In the genomic region with DNA sequence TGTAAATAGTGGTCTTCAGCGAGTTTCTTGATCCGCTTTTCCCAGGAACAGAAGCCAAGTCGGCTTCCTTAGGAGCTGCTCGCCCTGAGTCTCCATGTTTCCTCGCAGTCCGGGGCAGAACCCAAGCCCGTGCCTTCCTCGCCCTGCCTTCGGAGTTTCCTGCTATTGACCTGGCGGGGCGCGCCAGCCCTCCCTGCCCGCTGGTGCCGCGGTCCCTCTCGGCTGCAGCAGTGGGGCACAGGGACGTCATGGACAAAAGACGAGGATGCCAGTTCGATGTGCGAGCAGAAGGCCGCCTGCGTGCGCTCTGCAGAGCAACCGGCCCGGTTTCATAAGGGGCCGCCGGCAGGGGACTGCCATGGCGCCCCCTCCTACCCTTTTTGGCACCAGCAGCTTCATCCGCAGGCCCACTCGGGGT, we compare ENCODE assay signal across 7 cellular contexts. TPM values are rescaled to one million over a fixed set of nuclear protein-coding genes. Genes with fewer than 3 reads are reported as not detected.
DNase-seq lines count a peak whose midpoint lies in the region; ATAC-seq and TF ChIP-seq lines count a peak whose summit lies in the region.

No MANE protein-coding gene starts in this region.

- no peaks in the 10 kb centered on the region for H3K9me3 ChIP-seq in HUES6 (ENCODE audit: control insufficient read depth, insufficient read depth, low read depth, low read length)

- H3K36me3 ChIP-seq in HUES6 (ENCODE audit: control insufficient read depth, insufficient read depth, low read length), result no peaks in the 10 kb centered on the region

- H3K27ac ChIP-seq in HUES6 (ENCODE audit: low read depth, low read length), result peak overlapping the region; percentile 97

- peak overlapping the region; percentile 62 for H3K4me3 Mint-ChIP-seq in activated T-helper 1 cell treated with anti-CD3 and anti-CD28 coated beads, Interleukin-12 subunit alpha, Interleukin-12 subunit beta, Interleukin-2, Interleukin-4 antibody, amounts not matched to agents 30 ng/mL and 10 ng/mL and 1 ng/mL, durations not matched to agents 14 hours and 24 hours and 36 hours

- peak overlapping the region; percentile 91 for H3K9ac ChIP-seq in HUES6 (ENCODE audit: low read length)

- peaks cover 44% of the 10 kb centered on the region for H3K4me1 Mint-ChIP-seq in activated T-helper 1 cell treated with anti-CD3 and anti-CD28 coated beads, Interleukin-12 subunit alpha, Interleukin-12 subunit beta, Interleukin-2, Interleukin-4 antibody, amounts not matched to agents 30 ng/mL and 10 ng/mL and 1 ng/mL, durations not matched to agents 14 hours and 24 hours and 36 hours (ENCODE audit: low read depth)

- H3K4me1 ChIP-seq in HUES6 (ENCODE audit: control insufficient read depth, insufficient read depth, low read length), result peaks cover 70% of the 10 kb centered on the region

- H3K4me3 ChIP-seq in HUES6 (ENCODE audit: low read depth, low read length), result peak overlapping the region; percentile 63
- H3K4me3 ChIP-seq in fibroblast of the aortic adventitia (ENCODE audit: low read depth, low read length), result peak overlapping the region; percentile 4

- intact Hi-C loops in activated T-helper 1 cell treated with anti-CD3 and anti-CD28 coated beads, Interleukin-12 subunit alpha, Interleukin-12 subunit beta, Interleukin-2, Interleukin-4 antibody, amounts not matched to agents 30 ng/mL and 10 ng/mL and 1 ng/mL, durations not matched to agents 14 hours and 24 hours and 36 hours (cut with micrococcal nuclease), result loop anchor here (1.0 to 5.0 kb wide), 11 partner anchors 52 to 1019 kb away; partner anchors contain the start of genes CLYBL and PCCA

- no peaks in the 10 kb centered on the region for H3K27me3 ChIP-seq in HUES6 (ENCODE audit: control insufficient read depth, insufficient read depth, low read length)

- DNase-seq in activated T-helper 1 cell treated with anti-CD3 and anti-CD28 coated beads, Interleukin-12 subunit alpha, Interleukin-12 subunit beta, Interleukin-2, Interleukin-4 antibody, amounts not matched to agents 30 ng/mL and 10 ng/mL and 1 ng/mL, durations not matched to agents 14 hours and 24 hours and 36 hours (ENCODE audit: low spot score), result peak; percentile 6
- DNase-seq in fibroblast of the aortic adventitia (ENCODE audit: low read depth) (peak; percentile 5), omental fat pad (ENCODE audit: low spot score) (no peak), NCI-H187 (lab: John Stamatoyannopoulos, UW) (no peak)

- peaks cover 33% of the 10 kb centered on the region for H3K27me3 Mint-ChIP-seq in activated T-helper 1 cell treated with anti-CD3 and anti-CD28 coated beads, Interleukin-12 subunit alpha, Interleukin-12 subunit beta, Interleukin-2, Interleukin-4 antibody, amounts not matched to agents 30 ng/mL and 10 ng/mL and 1 ng/mL, durations not matched to agents 14 hours and 24 hours and 36 hours (ENCODE audit: insufficient read depth)

- TF ChIP-seq CTCF in fibroblast of the aortic adventitia (IDR thresholded peaks at IDR 0.05; ENCODE audit: insufficient read depth, low read length) (no peak), omental fat pad (IDR thresholded peaks at IDR 0.05) (no peak)

- H3K27ac Mint-ChIP-seq in activated T-helper 1 cell treated with anti-CD3 and anti-CD28 coated beads, Interleukin-12 subunit alpha, Interleukin-12 subunit beta, Interleukin-2, Interleukin-4 antibody, amounts not matched to agents 30 ng/mL and 10 ng/mL and 1 ng/mL, durations not matched to agents 14 hours and 24 hours and 36 hours, result peak overlapping the region; percentile 12

- H3K36me3 Mint-ChIP-seq in activated T-helper 1 cell treated with anti-CD3 and anti-CD28 coated beads, Interleukin-12 subunit alpha, Interleukin-12 subunit beta, Interleukin-2, Interleukin-4 antibody, amounts not matched to agents 30 ng/mL and 10 ng/mL and 1 ng/mL, durations not matched to agents 14 hours and 24 hours and 36 hours (ENCODE audit: low read depth), result no peaks in the 10 kb centered on the region

- no peaks in the 10 kb centered on the region for H3K9me3 Mint-ChIP-seq in activated T-helper 1 cell treated with anti-CD3 and anti-CD28 coated beads, Interleukin-12 subunit alpha, Interleukin-12 subunit beta, Interleukin-2, Interleukin-4 antibody, amounts not matched to agents 30 ng/mL and 10 ng/mL and 1 ng/mL, durations not matched to agents 14 hours and 24 hours and 36 hours

- ATAC-seq in GM18909 (IDR thresholded peaks at IDR 0.05; ENCODE audit: poor library complexity, unreplicated experiment) (peak; percentile 35), omental fat pad (ENCODE audit: low FRiP score) (peak; percentile 26), GM21576 (IDR thresholded peaks at IDR 0.05; ENCODE audit: unreplicated experiment) (no peak)

RNA-seq across cellular contexts. Expression of gene CLYBL, which starts 51.4 kb away (rescaled TPM):
- total RNA-seq in activated T-helper 1 cell treated with anti-CD3 and anti-CD28 coated beads, Interleukin-12 subunit alpha, Interleukin-12 subunit beta, Interleukin-2, Interleukin-4 antibody, amounts not matched to agents 30 ng/mL and 10 ng/mL and 1 ng/mL, durations not matched to agents 14 hours and 24 hours and 36 hours, result 1.8 and 2.1 TPM in 2 replicates
- total RNA-seq in fibroblast of the aortic adventitia (ENCODE audit: low replicate concordance) (1.8 and 2.1 TPM in 2 replicates), omental fat pad (1 to 10 TPM; 2.2 to 7.7 (median 4.4) TPM)

Comparison
In these comparisons a context has a peak if more than half of its experiments do, and no peak if none do; other contexts are left out.
1. DNase-seq: peak in activated T-helper 1 cell treated with anti-CD3 and anti-CD28 coated beads, Interleukin-12 subunit alpha, Interleukin-12 subunit beta, Interleukin-2, Interleukin-4 antibody, amounts not matched to agents 30 ng/mL and 10 ng/mL and 1 ng/mL, durations not matched to agents 14 hours and 24 hours and 36 hours (single experiment) and fibroblast of the aortic adventitia (single experiment); none in omental fat pad (single experiment) and NCI-H187 (0 of 2).